In the genomic region with DNA sequence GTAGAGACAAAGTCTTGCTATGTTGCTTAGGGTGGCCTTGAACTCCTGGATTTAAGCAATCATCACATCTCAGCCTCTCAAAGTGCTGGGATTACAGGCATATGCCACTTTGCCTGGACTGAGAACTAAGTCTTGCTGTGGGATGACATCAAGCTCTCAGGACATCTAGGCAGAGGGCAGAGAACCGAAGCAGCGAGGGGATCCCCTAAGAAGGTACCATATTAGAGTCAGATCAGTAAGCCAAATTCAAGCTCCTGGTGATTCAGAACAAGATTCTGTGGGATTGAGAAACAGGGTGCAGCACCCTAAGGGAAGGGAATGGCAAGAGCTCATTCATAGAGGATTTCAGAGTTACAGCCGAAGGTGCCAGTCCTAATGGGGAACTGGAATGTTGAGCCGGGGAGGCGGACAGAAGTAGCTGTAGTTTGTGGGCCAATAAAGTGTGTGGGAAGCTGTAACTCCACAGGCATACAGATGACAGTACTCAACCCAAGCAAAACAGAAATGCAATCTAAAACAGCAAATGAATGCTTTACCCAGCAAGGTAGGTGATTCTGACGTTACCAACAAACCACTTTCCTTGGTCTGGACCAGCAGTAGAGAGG, we compare ENCODE assay signal across 1 cellular context.
TF ChIP-seq lines count a peak whose summit lies in the region.

No MANE protein-coding gene starts in this region.

TF ChIP-seq in H1, 55 proteins besides CTCF, POLR2A, EP300 and RAD21:
- TF ChIP-seq POLR2AphosphoS5 (IDR thresholded peaks at IDR 0.05; ENCODE audit: low read depth, low read length), result no peak
- TF ChIP-seq JUND (IDR thresholded peaks at IDR 0.05; ENCODE audit: low read length), result no peak
- no peak for TF ChIP-seq BACH1 (IDR thresholded peaks at IDR 0.05; ENCODE audit: low read length)
- TF ChIP-seq POU5F1 (IDR thresholded peaks at IDR 0.05; ENCODE audit: low read depth, low read length), result no peak
- TF ChIP-seq RFX5 (IDR thresholded peaks at IDR 0.05; ENCODE audit: borderline replicate concordance, low read depth, low read length), result no peak
- no peak for TF ChIP-seq BCL11A (IDR thresholded peaks at IDR 0.05; ENCODE audit: low read depth in 2 of 2, low read length in 2 of 2)
- no peak for TF ChIP-seq MAFK (IDR thresholded peaks at IDR 0.05; ENCODE audit: low read depth, low read length)
- no peak for TF ChIP-seq RBBP5 (IDR thresholded peaks at IDR 0.05; ENCODE audit: borderline replicate concordance, low read depth, low read length)
- TF ChIP-seq, protein P1, sequence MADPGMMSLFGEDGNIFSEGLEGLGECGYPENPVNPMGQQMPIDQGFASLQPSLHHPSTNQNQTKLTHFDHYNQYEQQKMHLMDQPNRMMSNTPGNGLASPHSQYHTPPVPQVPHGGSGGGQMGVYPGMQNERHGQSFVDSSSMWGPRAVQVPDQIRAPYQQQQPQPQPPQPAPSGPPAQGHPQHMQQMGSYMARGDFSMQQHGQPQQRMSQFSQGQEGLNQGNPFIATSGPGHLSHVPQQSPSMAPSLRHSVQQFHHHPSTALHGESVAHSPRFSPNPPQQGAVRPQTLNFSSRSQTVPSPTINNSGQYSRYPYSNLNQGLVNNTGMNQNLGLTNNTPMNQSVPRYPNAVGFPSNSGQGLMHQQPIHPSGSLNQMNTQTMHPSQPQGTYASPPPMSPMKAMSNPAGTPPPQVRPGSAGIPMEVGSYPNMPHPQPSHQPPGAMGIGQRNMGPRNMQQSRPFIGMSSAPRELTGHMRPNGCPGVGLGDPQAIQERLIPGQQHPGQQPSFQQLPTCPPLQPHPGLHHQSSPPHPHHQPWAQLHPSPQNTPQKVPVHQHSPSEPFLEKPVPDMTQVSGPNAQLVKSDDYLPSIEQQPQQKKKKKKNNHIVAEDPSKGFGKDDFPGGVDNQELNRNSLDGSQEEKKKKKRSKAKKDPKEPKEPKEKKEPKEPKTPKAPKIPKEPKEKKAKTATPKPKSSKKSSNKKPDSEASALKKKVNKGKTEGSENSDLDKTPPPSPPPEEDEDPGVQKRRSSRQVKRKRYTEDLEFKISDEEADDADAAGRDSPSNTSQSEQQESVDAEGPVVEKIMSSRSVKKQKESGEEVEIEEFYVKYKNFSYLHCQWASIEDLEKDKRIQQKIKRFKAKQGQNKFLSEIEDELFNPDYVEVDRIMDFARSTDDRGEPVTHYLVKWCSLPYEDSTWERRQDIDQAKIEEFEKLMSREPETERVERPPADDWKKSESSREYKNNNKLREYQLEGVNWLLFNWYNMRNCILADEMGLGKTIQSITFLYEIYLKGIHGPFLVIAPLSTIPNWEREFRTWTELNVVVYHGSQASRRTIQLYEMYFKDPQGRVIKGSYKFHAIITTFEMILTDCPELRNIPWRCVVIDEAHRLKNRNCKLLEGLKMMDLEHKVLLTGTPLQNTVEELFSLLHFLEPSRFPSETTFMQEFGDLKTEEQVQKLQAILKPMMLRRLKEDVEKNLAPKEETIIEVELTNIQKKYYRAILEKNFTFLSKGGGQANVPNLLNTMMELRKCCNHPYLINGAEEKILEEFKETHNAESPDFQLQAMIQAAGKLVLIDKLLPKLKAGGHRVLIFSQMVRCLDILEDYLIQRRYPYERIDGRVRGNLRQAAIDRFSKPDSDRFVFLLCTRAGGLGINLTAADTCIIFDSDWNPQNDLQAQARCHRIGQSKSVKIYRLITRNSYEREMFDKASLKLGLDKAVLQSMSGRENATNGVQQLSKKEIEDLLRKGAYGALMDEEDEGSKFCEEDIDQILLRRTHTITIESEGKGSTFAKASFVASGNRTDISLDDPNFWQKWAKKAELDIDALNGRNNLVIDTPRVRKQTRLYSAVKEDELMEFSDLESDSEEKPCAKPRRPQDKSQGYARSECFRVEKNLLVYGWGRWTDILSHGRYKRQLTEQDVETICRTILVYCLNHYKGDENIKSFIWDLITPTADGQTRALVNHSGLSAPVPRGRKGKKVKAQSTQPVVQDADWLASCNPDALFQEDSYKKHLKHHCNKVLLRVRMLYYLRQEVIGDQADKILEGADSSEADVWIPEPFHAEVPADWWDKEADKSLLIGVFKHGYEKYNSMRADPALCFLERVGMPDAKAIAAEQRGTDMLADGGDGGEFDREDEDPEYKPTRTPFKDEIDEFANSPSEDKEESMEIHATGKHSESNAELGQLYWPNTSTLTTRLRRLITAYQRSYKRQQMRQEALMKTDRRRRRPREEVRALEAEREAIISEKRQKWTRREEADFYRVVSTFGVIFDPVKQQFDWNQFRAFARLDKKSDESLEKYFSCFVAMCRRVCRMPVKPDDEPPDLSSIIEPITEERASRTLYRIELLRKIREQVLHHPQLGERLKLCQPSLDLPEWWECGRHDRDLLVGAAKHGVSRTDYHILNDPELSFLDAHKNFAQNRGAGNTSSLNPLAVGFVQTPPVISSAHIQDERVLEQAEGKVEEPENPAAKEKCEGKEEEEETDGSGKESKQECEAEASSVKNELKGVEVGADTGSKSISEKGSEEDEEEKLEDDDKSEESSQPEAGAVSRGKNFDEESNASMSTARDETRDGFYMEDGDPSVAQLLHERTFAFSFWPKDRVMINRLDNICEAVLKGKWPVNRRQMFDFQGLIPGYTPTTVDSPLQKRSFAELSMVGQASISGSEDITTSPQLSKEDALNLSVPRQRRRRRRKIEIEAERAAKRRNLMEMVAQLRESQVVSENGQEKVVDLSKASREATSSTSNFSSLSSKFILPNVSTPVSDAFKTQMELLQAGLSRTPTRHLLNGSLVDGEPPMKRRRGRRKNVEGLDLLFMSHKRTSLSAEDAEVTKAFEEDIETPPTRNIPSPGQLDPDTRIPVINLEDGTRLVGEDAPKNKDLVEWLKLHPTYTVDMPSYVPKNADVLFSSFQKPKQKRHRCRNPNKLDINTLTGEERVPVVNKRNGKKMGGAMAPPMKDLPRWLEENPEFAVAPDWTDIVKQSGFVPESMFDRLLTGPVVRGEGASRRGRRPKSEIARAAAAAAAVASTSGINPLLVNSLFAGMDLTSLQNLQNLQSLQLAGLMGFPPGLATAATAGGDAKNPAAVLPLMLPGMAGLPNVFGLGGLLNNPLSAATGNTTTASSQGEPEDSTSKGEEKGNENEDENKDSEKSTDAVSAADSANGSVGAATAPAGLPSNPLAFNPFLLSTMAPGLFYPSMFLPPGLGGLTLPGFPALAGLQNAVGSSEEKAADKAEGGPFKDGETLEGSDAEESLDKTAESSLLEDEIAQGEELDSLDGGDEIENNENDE (IDR thresholded peaks at IDR 0.05; ENCODE audit: insufficient replicate concordance, low read length), result no peak
- TF ChIP-seq KDM4A (IDR thresholded peaks at IDR 0.05; ENCODE audit: low read depth, low read length, severe bottlenecking), result no peak
- no peak for TF ChIP-seq NANOG (IDR thresholded peaks at IDR 0.05; ENCODE audit: insufficient read depth, low read depth, low read length, poor library complexity, severe bottlenecking)
- TF ChIP-seq HDAC2 (IDR thresholded peaks at IDR 0.05; ENCODE audit: borderline replicate concordance in 1 of 2, low read depth in 2 of 2, low read length in 2 of 2), result no peak
- TF ChIP-seq CEBPB (IDR thresholded peaks at IDR 0.05; ENCODE audit: low read depth, low read length), result no peak
- TF ChIP-seq CHD1 (IDR thresholded peaks at IDR 0.05; ENCODE audit: low read depth, low read length), result no peak
- no peak for TF ChIP-seq CBX5 (IDR thresholded peaks at IDR 0.05; ENCODE audit: low read depth, low read length)
- no peak for TF ChIP-seq RXRA (IDR thresholded peaks at IDR 0.05; ENCODE audit: insufficient read depth, low read depth, low read length)
- TF ChIP-seq, protein P2, sequence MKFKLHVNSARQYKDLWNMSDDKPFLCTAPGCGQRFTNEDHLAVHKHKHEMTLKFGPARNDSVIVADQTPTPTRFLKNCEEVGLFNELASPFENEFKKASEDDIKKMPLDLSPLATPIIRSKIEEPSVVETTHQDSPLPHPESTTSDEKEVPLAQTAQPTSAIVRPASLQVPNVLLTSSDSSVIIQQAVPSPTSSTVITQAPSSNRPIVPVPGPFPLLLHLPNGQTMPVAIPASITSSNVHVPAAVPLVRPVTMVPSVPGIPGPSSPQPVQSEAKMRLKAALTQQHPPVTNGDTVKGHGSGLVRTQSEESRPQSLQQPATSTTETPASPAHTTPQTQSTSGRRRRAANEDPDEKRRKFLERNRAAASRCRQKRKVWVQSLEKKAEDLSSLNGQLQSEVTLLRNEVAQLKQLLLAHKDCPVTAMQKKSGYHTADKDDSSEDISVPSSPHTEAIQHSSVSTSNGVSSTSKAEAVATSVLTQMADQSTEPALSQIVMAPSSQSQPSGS (IDR thresholded peaks at IDR 0.05; ENCODE audit: low read length), result no peak
- no peak for TF ChIP-seq FOSL1 (IDR thresholded peaks at IDR 0.05; ENCODE audit: insufficient read depth, low read depth, low read length)
- TF ChIP-seq SP4 (IDR thresholded peaks at IDR 0.05; ENCODE audit: low read length), result no peak
